9 cellular contexts compared by ENCODE assay signal in the genomic region with DNA sequence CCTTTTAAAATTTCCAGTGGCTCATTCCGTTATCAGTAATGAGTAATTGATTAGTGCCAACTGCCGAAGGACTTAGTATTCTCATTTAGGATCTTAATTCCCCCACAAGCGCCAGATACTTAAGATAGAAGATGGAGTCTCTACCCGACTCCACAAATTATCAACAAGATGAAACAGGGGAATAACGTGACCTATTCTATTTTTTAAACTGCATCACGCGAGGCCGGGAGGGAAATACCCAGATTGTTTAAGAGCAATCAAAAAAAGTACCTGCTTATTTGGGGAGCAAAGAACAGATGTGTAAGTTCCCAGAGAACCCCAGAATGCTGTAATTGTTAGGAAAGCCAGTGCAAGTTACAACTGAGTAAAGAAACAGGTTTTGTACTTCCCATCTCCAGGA. TPM values are rescaled to one million over a fixed set of nuclear protein-coding genes. Genes with fewer than 3 reads are reported as not detected.
DNase-seq lines count a peak whose midpoint lies in the region; ATAC-seq and TF ChIP-seq lines count a peak whose summit lies in the region.
"Had no signal": no experiment of that assay in that cellular context is flagged by ENCODE, and none has a peak within 500 bp of the region (broad histone marks: within the 10 kb centered on the region; RNA-seq: fewer than 3 reads in every experiment).

No MANE protein-coding gene starts in this region.

- no peak for TF ChIP-seq POLR2A in gastroesophageal sphincter (IDR thresholded peaks at IDR 0.05)

- H3K4me3 Mint-ChIP-seq in T-cell: peak overlapping the region; percentile 91 to 98 (median 96)

- 9 to 23% methylated on average over 6 to 8 of the region's 8 CpGs for WGBS in gastroesophageal sphincter (ENCODE audit: low coverage in 1 of 2), 2 donors

- TF ChIP-seq CTCF in gastroesophageal sphincter (IDR thresholded peaks at IDR 0.05): no peak

- H3K27me3 ChIP-seq in gastroesophageal sphincter: no peaks in the 10 kb centered on the region
- no peaks in the 10 kb centered on the region for H3K27me3 ChIP-seq in stomach smooth muscle (ENCODE audit: control insufficient read depth in 1 of 2, insufficient read depth in 2 of 2, low read length in 2 of 2)

- H3K27ac ChIP-seq in gastroesophageal sphincter (peak overlapping the region; percentile 92 to 99 (median 94)), stomach smooth muscle (ENCODE audit: low read length) (peak overlapping the region; percentile 82)

- H3K36me3 ChIP-seq in gastroesophageal sphincter (no peaks in the 10 kb centered on the region), stomach smooth muscle (ENCODE audit: control insufficient read depth in 2 of 2, insufficient read depth in 2 of 2, low read length in 2 of 2) (no peaks in the 10 kb centered on the region)

- no peak for TF ChIP-seq EP300 in gastroesophageal sphincter (IDR thresholded peaks at IDR 0.05)

- H3K9me3 Mint-ChIP-seq in T-cell: peaks cover 0 to 5% (median 0%) of the 10 kb centered on the region in 3 donors

- H3K27me3 Mint-ChIP-seq in T-cell: no peaks in the 10 kb centered on the region

- peaks cover 8% of the 10 kb centered on the region for H3K36me3 Mint-ChIP-seq in T-cell

- H3K9ac ChIP-seq in stomach smooth muscle (ENCODE audit: low read length in 2 of 2): peak overlapping the region; percentile 84 to 89

- CTCF ChIA-PET in T-cell (lab: Charles Lee): interaction anchor here (0.7 to 8.4 kb wide), 21 partner anchors 18 to 212 kb away, joined by 3 to 320 read pairs (median 8); no protein-coding TSS in a partner anchor

- POLR2A ChIA-PET in T-cell (lab: Charles Lee): interaction anchor here (0.7 to 1.7 kb wide), 4 partner anchors 29 to 155 kb away, joined by 4 to 13 read pairs (median 6); no protein-coding TSS in a partner anchor

- H3K4me1 ChIP-seq in gastroesophageal sphincter: peaks cover 0 to 41% (median 5%) of the 10 kb centered on the region in 3 donors
- peaks cover 6% of the 10 kb centered on the region for H3K4me1 ChIP-seq in stomach smooth muscle (ENCODE audit: control insufficient read depth, insufficient read depth, low read length)

- H3K9me3 ChIP-seq in gastroesophageal sphincter (no peaks in the 10 kb centered on the region), stomach smooth muscle (ENCODE audit: control insufficient read depth in 2 of 2, low read length in 2 of 2) (no peaks in the 10 kb centered on the region)

- peak overlapping the region; percentile 92 for H3K27ac Mint-ChIP-seq in T-cell

- ATAC-seq in activated CD4-positive, CD25-positive, alpha-beta regulatory T cell treated with anti-CD3 and anti-CD28 coated beads, Interleukin-2, amount 50 U/mL, for 24 hours: no peak
- no peak for ATAC-seq in T-cell (replicated peaks in 1 of 4)
- no peak for ATAC-seq in gastroesophageal sphincter
- ATAC-seq in GM19397 (IDR thresholded peaks at IDR 0.05; ENCODE audit: unreplicated experiment): no peak
- no peak for ATAC-seq in HG03175 (IDR thresholded peaks at IDR 0.05; ENCODE audit: unreplicated experiment)

- DNase-seq in activated CD4-positive, CD25-positive, alpha-beta regulatory T cell treated with anti-CD3 and anti-CD28 coated beads, Interleukin-2, amount 50 U/mL, for 72 hours: peak; percentile 40
- DNase-seq in T-cell (peak in 15 of 34 experiments; percentile 8 to 27 (median 16)), NCI-H2171 treated with DMSO at 0.1 percent for 48 hours (lab: John Stamatoyannopoulos, UW) (no peak)
- DNase-seq: NCI-H2029 treated with DMSO at 0.1 percent for 48 hours had no signal

- peaks cover 29 to 33% (median 33%) of the 10 kb centered on the region in 3 donors for H3K4me1 Mint-ChIP-seq in T-cell

- H3K4me3 ChIP-seq in gastroesophageal sphincter (peak overlapping the region; percentile 70 to 92), stomach smooth muscle (ENCODE audit: low read length in 2 of 2) (peak overlapping the region; percentile 92)

RNA-seq across cellular contexts. Expression of gene MAP3K5, which starts 1.1 kb away (rescaled TPM):
- total RNA-seq in T-cell (10 to 100 TPM; 17.8 to 29.2 (median 20.6) TPM), gastroesophageal sphincter (10 to 100 TPM; 20.8 to 31.7 (median 23.4) TPM)

RNA-seq across cellular contexts. Expression of gene PEX7, which starts 29.0 kb away (rescaled TPM):
- total RNA-seq in T-cell (1 to 10 TPM; 4.3 to 5.5 (median 4.9) TPM), gastroesophageal sphincter (10 to 100 TPM in 1 of 4 donors, 1 to 10 TPM in 3; 5.9 to 17.1 (median 6.9) TPM)
